31 cellular contexts compared by ENCODE assay signal in the genomic region with DNA sequence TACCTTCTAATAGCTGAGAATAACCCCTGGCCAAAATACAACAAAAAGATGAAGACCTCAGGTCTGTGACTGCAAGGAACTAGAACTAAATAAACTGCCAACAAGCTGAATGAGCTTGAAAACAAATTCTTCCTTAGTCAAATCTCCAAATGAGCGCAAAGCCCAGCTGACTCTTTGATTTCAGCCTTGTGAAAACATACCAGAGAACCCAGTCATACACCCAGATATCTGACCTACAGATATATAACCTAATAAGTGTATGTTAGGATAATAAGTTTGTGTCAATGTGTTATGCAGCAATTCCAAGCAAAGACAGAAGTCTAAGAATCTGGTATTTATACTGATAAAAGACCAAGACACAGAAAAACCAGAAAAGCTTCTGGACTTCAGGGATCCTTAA. TPM values are rescaled to one million over a fixed set of nuclear protein-coding genes. Genes with fewer than 3 reads are reported as not detected.
A peak's percentile ranks its signal among the peaks of the same experiment; 100 is the strongest.
DNase-seq lines count a peak whose midpoint lies in the region; ATAC-seq, FAIRE-seq and TF ChIP-seq lines count a peak whose summit lies in the region.
"Had no signal": no experiment of that assay in that cellular context is flagged by ENCODE, and none has a peak within 500 bp of the region (broad histone marks: within the 10 kb centered on the region; RNA-seq: fewer than 3 reads in every experiment).

No MANE protein-coding gene starts in this region.

- no peak overlapping the region for H3K4me3 ChIP-seq in cardiac fibroblast (replicated peaks in 1 of 2; ENCODE audit: low read depth in 2 of 2, low read length in 2 of 2)

- no peak for FAIRE-seq in HTR-8/SVneo (lab: Jason Lieb, UNC)
- FAIRE-seq: GM12891, HepG2 had no signal

- H3K9me3 Mint-ChIP-seq in activated naive CD4-positive, alpha-beta T cell treated with anti-CD3 and anti-CD28 coated beads, Interleukin-2, amount 50 U/mL, for 72 hours, result peaks cover 7 to 9% of the 10 kb centered on the region in 2 donors

- ATAC-seq in activated CD4-positive, CD25-positive, alpha-beta regulatory T cell treated with anti-CD3 and anti-CD28 coated beads, Interleukin-2, amount 50 U/mL, for 24 hours, result no peak
- no peak for ATAC-seq in GM18867 (IDR thresholded peaks at IDR 0.05; ENCODE audit: unreplicated experiment)
- ATAC-seq in activated naive CD4-positive, alpha-beta T cell treated with anti-CD3 and anti-CD28 coated beads, Interleukin-2, amount 50 U/mL, for 72 hours, result no peak
- ATAC-seq: HCT116, HepG2 had no signal

- no peak overlapping the region for H3K27ac Mint-ChIP-seq in activated naive CD4-positive, alpha-beta T cell treated with anti-CD3 and anti-CD28 coated beads, Interleukin-2, amount 50 U/mL, for 72 hours
- H3K27ac Mint-ChIP-seq: CD14-positive monocyte; CD8-positive, alpha-beta memory T cell had no signal

- peak; percentile 2 for DNase-seq in EL
- DNase-seq in amniotic epithelial cell (ENCODE audit: low read depth), result peak; percentile 71
- peak; percentile 12 to 50 for DNase-seq in cardiac fibroblast (ENCODE audit: low read depth in 2 of 2)
- DNase-seq in glomerular visceral epithelial cell (ENCODE audit: extremely low spot score), result peak; percentile 0
- DNase-seq in HTR-8/SVneo (ENCODE audit: insufficient read length, low spot score), result no peak
- no peak for DNase-seq in activated naive CD4-positive, alpha-beta T cell treated with anti-CD3 and anti-CD28 coated beads, Interleukin-2, amount 50 U/mL, for 72 hours (ENCODE audit: low spot score in 2 of 2)
- DNase-seq: 8988T; ACHN; BE2C; CD8-positive, alpha-beta memory T cell; DMS 273 treated with DMSO at 0.1 percent for 48 hours; DMS79; GF-D8; Karpas-422; NCI-H1092 treated with DMSO at 0.1 percent for 48 hours; NCI-H1436; NCI-H187; NCI-H2081 treated with DMSO at 0.1 percent for 48 hours; NCI-H2171; NCI-H524 treated with DMSO at 0.1 percent for 48 hours; NCI-H82; NK-92 treated with Interleukin-12 subunit alpha and Interleukin-12 subunit beta, amount 100 ng/mL, for 24 hours; Right ventricle myocardium superior; RPMI8226 had no signal

- no peak for TF ChIP-seq CTCF in cardiac fibroblast (IDR thresholded peaks at IDR 0.05; ENCODE audit: low read depth, low read length)

- no peaks in the 10 kb centered on the region for H3K36me3 Mint-ChIP-seq in activated naive CD4-positive, alpha-beta T cell treated with anti-CD3 and anti-CD28 coated beads, Interleukin-2, amount 50 U/mL, for 72 hours
- H3K36me3 Mint-ChIP-seq: CD14-positive monocyte; CD8-positive, alpha-beta memory T cell had no signal

RNA-seq across cellular contexts. Expression of a gene that starts 38.0 kb away (rescaled TPM):
- total RNA-seq in activated naive CD4-positive, alpha-beta T cell treated with anti-CD3 and anti-CD28 coated beads, Interleukin-2, amount 50 U/mL, for 72 hours, result not detected
- total RNA-seq: CD8-positive, alpha-beta memory T cell; H4 had no signal

Comparison
In these comparisons a context has a peak if more than half of its experiments do, and no peak if none do; other contexts are left out.
1. DNase-seq: peak in EL (single experiment), amniotic epithelial cell (single experiment), cardiac fibroblast (2 of 2) and glomerular visceral epithelial cell (single experiment); none in HTR-8/SVneo (single experiment) and activated naive CD4-positive, alpha-beta T cell treated with anti-CD3 and anti-CD28 coated beads, Interleukin-2, amount 50 U/mL, for 72 hours (0 of 2).